9 cellular contexts compared by ENCODE assay signal in genomic region chr15:33021806-33022389, GRCh38.
A peak's percentile ranks its signal among the peaks of the same experiment; 100 is the strongest.
DNase-seq lines count a peak whose midpoint lies in the region; ATAC-seq and TF ChIP-seq lines count a peak whose summit lies in the region.
"Had no signal": no experiment of that assay in that cellular context is flagged by ENCODE, and none has a peak within 500 bp of the region (broad histone marks: within the 10 kb centered on the region; RNA-seq: fewer than 3 reads in every experiment).

No MANE protein-coding gene starts in this region.

- H3K14ac ChIP-seq in H9 (ENCODE audit: insufficient read depth, low read length) = no peak overlapping the region

- no peak overlapping the region for H4K8ac ChIP-seq in H9 (replicated peaks; ENCODE audit: insufficient read length, low read depth, low read length)

- no peak overlapping the region for H3K56ac ChIP-seq in H9 (ENCODE audit: insufficient read length, low read depth, low read length)

- no peak overlapping the region for H3K27ac ChIP-seq in H9 (ENCODE audit: insufficient read length, low read depth, low read length)
- no peak overlapping the region for H3K27ac ChIP-seq in colonic mucosa
- H3K27ac ChIP-seq in right lobe of liver = no peak overlapping the region

- no peak overlapping the region for H3K9ac ChIP-seq in H9 (ENCODE audit: extremely low read depth, insufficient read length, low read length)
- H3K9ac ChIP-seq in colonic mucosa (ENCODE audit: low read depth in 2 of 2, low read length in 2 of 2) = peak overlapping the region in 1 of 2 donors; percentile 35

- H3K79me2 ChIP-seq in H9 (ENCODE audit: insufficient read depth, low read length) = no peaks in the 10 kb centered on the region

- TF ChIP-seq POLR2A in right lobe of liver (IDR thresholded peaks at IDR 0.05) = no peak

- no peak overlapping the region; a peak in 1 of 7 replicates for H3K27ac Mint-ChIP-seq in H9
- H3K27ac Mint-ChIP-seq: memory B cell had no signal

- peaks cover 4% of the 10 kb centered on the region; the same call in 1 of the 2 replicates for H3K4me1 ChIP-seq in BE2C
- H3K4me1 ChIP-seq in H9 (ENCODE audit: insufficient read depth, low read length) = peaks cover 2% of the 10 kb centered on the region; the same call in 1 of the 2 replicates
- H3K4me1 ChIP-seq in colonic mucosa = no peaks in the 10 kb centered on the region
- no peaks in the 10 kb centered on the region for H3K4me1 ChIP-seq in right lobe of liver

- no peaks in the 10 kb centered on the region for H3K27me3 ChIP-seq in BE2C
- H3K27me3 ChIP-seq in H9 (ENCODE audit: insufficient read depth, low read length) = no peaks in the 10 kb centered on the region
- H3K27me3 ChIP-seq in colonic mucosa = no peaks in the 10 kb centered on the region
- no peaks in the 10 kb centered on the region for H3K27me3 ChIP-seq in right lobe of liver

- H2AFZ ChIP-seq in H9 (ENCODE audit: low read length) = no peak overlapping the region

- peak; percentile 61 to 72 (median 68) for ATAC-seq in right lobe of liver
- ATAC-seq in HG02870 (IDR thresholded peaks at IDR 0.05; ENCODE audit: unreplicated experiment) = no peak

- no peak overlapping the region for H2BK20ac ChIP-seq in H9 (ENCODE audit: low read depth, low read length, poor library complexity, severe bottlenecking)

- H3K36me3 Mint-ChIP-seq in H9 (ENCODE audit: insufficient read depth in 1 of 3, low read depth in 3 of 3) = peaks cover 0 to 4% (median 0%) of the 10 kb centered on the region in 3 experiments; a peak in 2 of 7 replicates
- H3K36me3 Mint-ChIP-seq: memory B cell had no signal

- H3K79me1 ChIP-seq in H9 (ENCODE audit: insufficient read depth, low read depth, low read length, poor library complexity, severe bottlenecking) = no peaks in the 10 kb centered on the region

- H2BK120ac ChIP-seq in H9 (ENCODE audit: low read depth, low read length, poor library complexity, severe bottlenecking) = no peak overlapping the region

- no peak overlapping the region for H4K5ac ChIP-seq in H9 (ENCODE audit: insufficient read length, low read depth, low read length)

- H2BK5ac ChIP-seq in H9 (ENCODE audit: insufficient read length, low read length) = no peak overlapping the region

- peak; percentile 79 for TF ChIP-seq CTCF in BE2C (IDR thresholded peaks at IDR 0.05; ENCODE audit: low read depth, low read length)
- TF ChIP-seq CTCF in H9 (conservative IDR thresholded peaks at IDR 0.05) = peak; percentile 79
- TF ChIP-seq CTCF in colonic mucosa (IDR thresholded peaks at IDR 0.05) = peak; percentile 42
- peak; percentile 44 to 65 (median 59) for TF ChIP-seq CTCF in right lobe of liver (IDR thresholded peaks at IDR 0.05)

- H3K9me3 Mint-ChIP-seq in H9 = peaks cover 0 to 2% of the 10 kb centered on the region in 2 experiments; a peak in 1 of 5 replicates
- H3K9me3 Mint-ChIP-seq: memory B cell had no signal

- H4K20me1 ChIP-seq in H9 (ENCODE audit: control insufficient read depth, insufficient read depth, insufficient read length) = no peaks in the 10 kb centered on the region

- no peak overlapping the region for H3K23ac ChIP-seq in H9 (ENCODE audit: insufficient read length, low read depth, low read length)

- no CpG with 5 or more reads among the region's 4 CpGs for WGBS in H9 (ENCODE audit: extremely low coverage, insufficient read length, low lambda C conversion rate)
- WGBS in right lobe of liver (ENCODE audit: insufficient coverage, low coverage, low lambda C conversion rate, missing lambda C conversion rate) = 15% methylated on average over 4 of the region's 4 CpGs

- no peak overlapping the region for H3K4me3 ChIP-seq in BE2C (ENCODE audit: low read depth, low read length)
- no peak overlapping the region for H3K4me3 ChIP-seq in colonic mucosa
- no peak overlapping the region for H3K4me3 ChIP-seq in right lobe of liver

- H3K23me2 ChIP-seq in H9 (ENCODE audit: insufficient read length, low read depth, low read length, poor library complexity, severe bottlenecking) = no peaks in the 10 kb centered on the region

- H2BK12ac ChIP-seq in H9 (ENCODE audit: insufficient read length, low read depth, low read length) = no peak overlapping the region

- H3K27me3 Mint-ChIP-seq in H9 (ENCODE audit: low read depth) = no peaks in the 10 kb centered on the region

- intact Hi-C loops in colonic mucosa (cut with DNase I) (loop anchor here (5.0 kb wide), 2 partner anchors 55 to 110 kb away; no protein-coding TSS in a partner anchor), right lobe of liver (cut with DNase I) (no loop called here)

- no peak overlapping the region for H3K4me3 Mint-ChIP-seq in H9
- H3K4me3 Mint-ChIP-seq: memory B cell had no signal

- no peak overlapping the region for H3K4ac ChIP-seq in H9 (ENCODE audit: low read depth, low read length)

- H3K18ac ChIP-seq in H9 (ENCODE audit: insufficient read length, low read depth, low read length) = no peak overlapping the region

- peak; percentile 36 for DNase-seq in BE2C
- DNase-seq in H9 = no peak
- peak; percentile 22 for DNase-seq in NOMO-1 treated with dmso at 0.1 percent for 144 hours (lab: John Stamatoyannopoulos, UW; ENCODE audit: unreplicated experiment)
- peak; percentile 46 for DNase-seq in colonic mucosa
- DNase-seq in right lobe of liver = no peak
- DNase-seq in activated effector memory CD4-positive, alpha-beta T cell treated with Interleukin-2 at 50 U/mL for 16 hours = no peak
- DNase-seq in GOT3 (lab: John Stamatoyannopoulos, UW) = no peak

- no peak overlapping the region for H3K4me2 ChIP-seq in H9 (ENCODE audit: insufficient read depth, insufficient read length, low read length)

- no peaks in the 10 kb centered on the region for H3K9me3 ChIP-seq in BE2C
- H3K9me3 ChIP-seq in H9 (ENCODE audit: control insufficient read depth, low read depth, low read length) = no peaks in the 10 kb centered on the region
- no peaks in the 10 kb centered on the region for H3K9me3 ChIP-seq in colonic mucosa
- no peaks in the 10 kb centered on the region for H3K9me3 ChIP-seq in right lobe of liver

- peaks cover 8 to 12% of the 10 kb centered on the region in 2 experiments for H3K4me1 Mint-ChIP-seq in H9
- H3K4me1 Mint-ChIP-seq: memory B cell had no signal

- H3K36me3 ChIP-seq in BE2C (no peaks in the 10 kb centered on the region), colonic mucosa (no peaks in the 10 kb centered on the region), right lobe of liver (no peaks in the 10 kb centered on the region)

- no peak overlapping the region for H2BK15ac ChIP-seq in H9 (ENCODE audit: low read depth, low read length)

- H4K91ac ChIP-seq in H9 (ENCODE audit: insufficient read length, low read depth, low read length) = no peak overlapping the region

- no peak overlapping the region for H2AK5ac ChIP-seq in H9 (ENCODE audit: insufficient read length, low read length)

- no peak overlapping the region for H3T11ph ChIP-seq in H9 (ENCODE audit: low read length)

Comparison
In these comparisons a context has a peak if more than half of its experiments do, and no peak if none do; other contexts are left out.
1. DNase-seq: peak in BE2C (single experiment), NOMO-1 treated with dmso at 0.1 percent for 144 hours (single experiment) and colonic mucosa (single experiment); none in H9 (single experiment), right lobe of liver (0 of 3), activated effector memory CD4-positive, alpha-beta T cell treated with Interleukin-2 at 50 U/mL for 16 hours (single experiment) and GOT3 (single experiment).
2. Peak in every context shown above with its lines, with median percentiles within 50 percentile points of each other: CTCF ChIP-seq.